21 cellular contexts compared by ENCODE assay signal in the genomic region with DNA sequence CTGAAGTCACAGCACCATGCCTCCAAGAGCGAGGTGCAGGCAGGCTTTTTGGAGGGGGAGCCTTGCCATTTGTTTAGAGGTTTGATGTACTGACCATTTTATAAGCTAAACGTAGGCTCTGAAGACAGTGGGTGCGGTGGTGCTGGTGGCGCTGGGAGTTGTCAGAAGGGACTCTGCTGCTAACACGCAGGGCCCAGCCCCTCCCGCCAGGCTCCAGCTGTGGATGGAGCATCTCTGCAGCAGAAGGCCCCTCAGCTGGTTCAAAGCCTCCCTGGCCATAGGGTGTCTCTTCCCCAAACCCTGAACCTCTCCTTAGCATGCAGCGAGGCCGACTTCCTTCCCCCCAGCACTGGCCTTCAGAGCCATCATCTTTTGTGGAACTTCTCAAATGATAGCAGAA.
"Had no signal": no experiment of that assay in that cellular context is flagged by ENCODE, and none has a peak within 500 bp of the region (broad histone marks: within the 10 kb centered on the region; RNA-seq: fewer than 3 reads in every experiment).

No MANE protein-coding gene starts in this region.

- H3K36me3 ChIP-seq: esophagus muscularis mucosa, gastrocnemius medialis, heart left ventricle, left lung, lower lobe of right lung had no signal

- H3K4me3 ChIP-seq: coronary artery, dorsolateral prefrontal cortex, esophagus muscularis mucosa, gastrocnemius medialis, heart left ventricle, hepatocyte, left lung, lower lobe of right lung, mucosa of descending colon had no signal

- DNase-seq: dermis blood vessel endothelial cell; dorsolateral prefrontal cortex; effector CD4-positive, alpha-beta T cell; effector memory CD4-positive, alpha-beta T cell; foreskin melanocyte; gastrocnemius medialis; heart left ventricle; hypothalamus; immature natural killer cell; islet precursor cell; left cardiac atrium; left ventricle myocardium superior; lower lobe of right lung; mesenchymal stem cell; mucosa of descending colon; naive B cell had no signal

- H3K27ac Mint-ChIP-seq: immature natural killer cell, mesothelial cell of epicardium, naive B cell had no signal

- H3K4me1 Mint-ChIP-seq: immature natural killer cell, naive B cell had no signal

- H3K4me3 Mint-ChIP-seq: immature natural killer cell, mesothelial cell of epicardium had no signal

- H3K27ac ChIP-seq: coronary artery, dorsolateral prefrontal cortex, esophagus muscularis mucosa, gastrocnemius medialis, heart left ventricle, hepatocyte, left lung, lower lobe of right lung had no signal

- H3K4me2 ChIP-seq: hepatocyte had no signal

- H3K27me3 ChIP-seq: dorsolateral prefrontal cortex, gastrocnemius medialis, hepatocyte had no signal

- H3K36me3 Mint-ChIP-seq: immature natural killer cell, mesothelial cell of epicardium had no signal

- ATAC-seq: gastrocnemius medialis, heart left ventricle, left cardiac atrium, left lung, left ventricle myocardium superior, lower lobe of right lung, mucosa of descending colon had no signal

- H2AFZ ChIP-seq: hepatocyte had no signal

- H3K9me3 ChIP-seq: gastrocnemius medialis, lower lobe of right lung, mucosa of descending colon had no signal

- H3K9me3 Mint-ChIP-seq: immature natural killer cell had no signal

- H3K4me1 ChIP-seq: esophagus muscularis mucosa, gastrocnemius medialis, heart left ventricle, left lung, lower lobe of right lung had no signal
